In genomic region chr6:166025149-166025898, GRCh38 we compare ENCODE assay signal across 16 cellular contexts.
DNase-seq lines count a peak whose midpoint lies in the region; ATAC-seq and TF ChIP-seq lines count a peak whose summit lies in the region.
"Had no signal": no experiment of that assay in that cellular context is flagged by ENCODE, and none has a peak within 500 bp of the region (broad histone marks: within the 10 kb centered on the region; RNA-seq: fewer than 3 reads in every experiment).

No MANE protein-coding gene starts in this region.

- H3K4me3 ChIP-seq in SK-N-SH (ENCODE audit: low read depth in 2 of 2, low read length in 1 of 2) (no peak overlapping the region), fibroblast of villous mesenchyme (ENCODE audit: low read depth, low read length) (no peak overlapping the region), upper lobe of right lung (no peak overlapping the region)
- H3K4me3 ChIP-seq: heart left ventricle, tibial artery had no signal

- TF ChIP-seq EP300 in SK-N-SH (IDR thresholded peaks at IDR 0.05; ENCODE audit: borderline replicate concordance in 1 of 2, low read depth in 1 of 2, low read length in 1 of 2) = no peak

- no peak for TF ChIP-seq CTCF in SK-N-SH (IDR thresholded peaks at IDR 0.05)
- TF ChIP-seq CTCF in fibroblast of villous mesenchyme (IDR thresholded peaks at IDR 0.05; ENCODE audit: insufficient read depth, low read depth, low read length) = no peak
- TF ChIP-seq CTCF in upper lobe of right lung (IDR thresholded peaks at IDR 0.05) = no peak

- H3K27me3 ChIP-seq in SK-N-SH (ENCODE audit: insufficient read depth) (no peaks in the 10 kb centered on the region), upper lobe of right lung (no peaks in the 10 kb centered on the region)
- H3K27me3 ChIP-seq: tibial artery had no signal

- H3K27ac ChIP-seq in SK-N-SH (ENCODE audit: low read depth in 2 of 2, low read length in 1 of 2) = no peak overlapping the region
- no peak overlapping the region for H3K27ac ChIP-seq in upper lobe of right lung
- H3K27ac ChIP-seq: heart left ventricle, tibial artery, VCaP had no signal

- H3K4me2 ChIP-seq in SK-N-SH = no peak overlapping the region

- H3K9me3 ChIP-seq in SK-N-SH (0 out of 2 replicates have a peak, but pooled peaks cover 4% of the 10 kb centered on the region), upper lobe of right lung (no peaks in the 10 kb centered on the region)
- H3K9me3 ChIP-seq: tibial artery had no signal

- ATAC-seq in SK-N-SH treated with all-trans-retinoic acid at 6 μM for 48 hours (no peak), upper lobe of right lung (peak; percentile 73), GM19397 (IDR thresholded peaks at IDR 0.05; ENCODE audit: unreplicated experiment) (no peak)

- H3F3A ChIP-seq in SK-N-SH (replicated peaks; ENCODE audit: insufficient read depth) = no peaks in the 10 kb centered on the region

- no peak for TF ChIP-seq RAD21 in SK-N-SH (IDR thresholded peaks at IDR 0.05; ENCODE audit: low read length)

- POLR2A ChIA-PET in SK-N-SH (lab: Yijun Ruan, JAX) = no interaction called here

- H4K20me1 ChIP-seq in SK-N-SH (ENCODE audit: insufficient read depth) = no peaks in the 10 kb centered on the region

- CTCF ChIA-PET in SK-N-SH (lab: Yijun Ruan, JAX) = interaction anchor here (1.4 kb wide), 1 partner anchor 17 kb away, joined by 4 read pairs; no protein-coding TSS in a partner anchor

- no peak for DNase-seq in SK-N-SH
- peak; percentile 81 for DNase-seq in SHP77 treated with DMSO at 0.1 percent for 48 hours (lab: John Stamatoyannopoulos, UW)
- peak; percentile 46 for DNase-seq in fibroblast of villous mesenchyme (ENCODE audit: low read depth)
- DNase-seq in upper lobe of right lung = no peak
- DNase-seq in NCI-H2171 treated with DMSO at 0.1 percent for 48 hours (lab: John Stamatoyannopoulos, UW) = no peak
- DNase-seq in medulla oblongata (ENCODE audit: extremely low spot score) = no peak
- DNase-seq: activated CD8-positive, alpha-beta memory T cell treated with anti-CD3 and anti-CD28 coated beads, Interleukin-2, amount 50 U/mL, for 4 hours; DND-41; NCI-H1092 treated with DMSO at 0.1 percent for 48 hours; NCI-H69; SIG-M5; tibial artery had no signal

- no peak overlapping the region for H3K9ac ChIP-seq in SK-N-SH

- H3K9me2 ChIP-seq in SK-N-SH = no peaks in the 10 kb centered on the region

- intact Hi-C loops in upper lobe of right lung (cut with DNase I) = no loop called here

- no peak overlapping the region for H2AFZ ChIP-seq in SK-N-SH (ENCODE audit: low read depth)

- H3K36me3 ChIP-seq in SK-N-SH (replicated peaks in 1 of 2; ENCODE audit: control insufficient read depth in 1 of 2, insufficient read depth in 2 of 2, low read length in 1 of 2) (no peaks in the 10 kb centered on the region), upper lobe of right lung (no peaks in the 10 kb centered on the region)
- H3K36me3 ChIP-seq: heart left ventricle, tibial artery had no signal

- WGBS in SK-N-SH (ENCODE audit: low lambda C conversion rate) = 23% methylated on average over 8 of the region's 8 CpGs

- H3K4me1 ChIP-seq in SK-N-SH (ENCODE audit: control insufficient read depth in 1 of 2, insufficient read depth in 2 of 2, low read depth in 1 of 2, low read length in 1 of 2) (peaks cover 0 to 6% of the 10 kb centered on the region in 2 experiments; a peak in 1 of 4 replicates), upper lobe of right lung (no peaks in the 10 kb centered on the region)
- H3K4me1 ChIP-seq: tibial artery had no signal

- no peaks in the 10 kb centered on the region for H3K79me2 ChIP-seq in SK-N-SH (ENCODE audit: insufficient read depth)

TF ChIP-seq in SK-N-SH treated with all-trans-retinoic acid at 6 μM for 48 hours, 23 proteins besides CTCF, POLR2A, EP300 and RAD21:
- TF ChIP-seq ISL1 (CRISPR knock-in tag; IDR thresholded peaks at IDR 0.05) (peak; percentile 56), GLIS3 (CRISPR knock-in tag; IDR thresholded peaks at IDR 0.05) (no peak)

TF ChIP-seq in SK-N-SH, 30 proteins besides CTCF, POLR2A, EP300 and RAD21:
- TF ChIP-seq FOXJ3 (CRISPR knock-in tag; IDR thresholded peaks at IDR 0.05) = no peak

Comparison
In these comparisons a context has a peak if more than half of its experiments do, and no peak if none do; other contexts are left out.
1. DNase-seq: peak in SHP77 treated with DMSO at 0.1 percent for 48 hours (single experiment) and fibroblast of villous mesenchyme (single experiment); none in SK-N-SH (single experiment), upper lobe of right lung (single experiment), NCI-H2171 treated with DMSO at 0.1 percent for 48 hours (single experiment) and medulla oblongata (single experiment).